11 cellular contexts compared by ENCODE assay signal in the genomic region with DNA sequence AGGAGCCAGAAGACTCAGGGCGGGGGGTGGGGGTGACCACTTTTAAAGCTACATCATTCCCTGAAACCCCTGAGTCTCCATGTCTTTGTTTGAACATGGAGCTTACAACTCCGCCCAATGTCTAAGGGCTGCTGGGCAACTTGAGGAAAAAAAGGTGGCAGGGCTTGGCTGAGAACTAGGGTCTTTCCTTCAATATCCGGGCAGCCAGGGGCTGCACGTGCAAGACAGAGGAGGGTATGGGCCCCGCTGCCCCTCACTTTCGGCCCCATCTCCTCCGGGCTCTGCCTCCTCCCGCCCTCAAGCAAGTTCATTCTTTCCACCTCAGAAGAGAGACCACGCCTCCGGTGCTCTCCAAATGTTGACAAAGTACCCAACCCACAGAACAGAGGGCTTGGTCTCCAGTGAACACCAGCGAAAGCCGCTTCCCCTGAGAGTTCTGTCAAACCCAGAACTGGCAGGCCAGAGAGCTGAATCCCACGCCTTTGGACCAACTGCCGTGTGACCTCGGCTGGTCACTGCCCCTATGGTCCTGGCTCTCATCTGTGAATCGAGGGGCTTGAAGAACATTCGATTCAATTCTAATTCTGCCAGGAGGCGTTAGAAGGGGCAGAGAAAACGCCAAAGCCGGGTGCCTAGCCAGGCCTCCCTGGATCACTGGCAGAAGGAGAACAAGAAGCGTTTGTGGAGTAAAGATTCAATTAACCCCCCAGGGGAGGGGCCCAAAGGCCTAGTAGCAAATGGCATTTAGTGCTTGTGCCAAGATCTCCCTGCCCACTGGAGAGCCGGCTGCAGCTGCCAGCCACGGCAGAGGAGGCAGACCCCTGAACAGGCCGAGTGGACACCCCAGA. TPM values are rescaled to one million over a fixed set of nuclear protein-coding genes. Genes with fewer than 3 reads are reported as not detected.
DNase-seq lines count a peak whose midpoint lies in the region; ATAC-seq, FAIRE-seq and TF ChIP-seq lines count a peak whose summit lies in the region.
"Had no signal": no experiment of that assay in that cellular context is flagged by ENCODE, and none has a peak within 500 bp of the region (broad histone marks: within the 10 kb centered on the region; RNA-seq: fewer than 3 reads in every experiment).

No MANE protein-coding gene starts in this region.

- no peak for TF ChIP-seq CTCF in foreskin fibroblast (IDR thresholded peaks at IDR 0.05; ENCODE audit: low read depth, low read length)

- H3K4me3 ChIP-seq in neuronal stem cell (ENCODE audit: low read length in 2 of 2) (no peak overlapping the region), foreskin fibroblast (ENCODE audit: low read depth in 1 of 2, low read length in 2 of 2) (no peak overlapping the region)
- H3K4me3 ChIP-seq: K562 had no signal

- DNase-seq in CD1c-positive myeloid dendritic cell (ENCODE audit: extremely low spot score) = peak; percentile 57
- DNase-seq in COLO668 (lab: John Stamatoyannopoulos, UW; ENCODE audit: unreplicated experiment) = peak; percentile 34
- peak; percentile 40 for DNase-seq in activated naive CD8-positive, alpha-beta T cell treated with anti-CD3 and anti-CD28 coated beads, Interleukin-2, amount 50 U/mL, for 24 hours
- no peak for DNase-seq in neuronal stem cell (ENCODE audit: low spot score)
- DNase-seq in foreskin fibroblast = no peak
- no peak for DNase-seq in NCI-H524 (lab: John Stamatoyannopoulos, UW)
- DNase-seq in H54 (ENCODE audit: insufficient read length, low spot score) = no peak
- DNase-seq: activated B cell treated with CpG ODN at 0.5 μM for 24 hours, OCI-M1 had no signal

- peak overlapping the region; percentile 4 for H3K18ac ChIP-seq in neuronal stem cell (ENCODE audit: low read length)

- no peaks in the 10 kb centered on the region for H3K79me1 ChIP-seq in neuronal stem cell (ENCODE audit: low read depth, low read length)

- H4K8ac ChIP-seq in neuronal stem cell (ENCODE audit: low read depth, low read length) = no peak overlapping the region

- no peaks in the 10 kb centered on the region for H3K36me3 ChIP-seq in neuronal stem cell (replicated peaks in 1 of 2; ENCODE audit: control insufficient read depth in 2 of 2, insufficient read depth in 2 of 2, low read length in 2 of 2)

- H3K14ac ChIP-seq in neuronal stem cell (ENCODE audit: low read length) = no peak overlapping the region

- no peaks in the 10 kb centered on the region for H3K36me3 Mint-ChIP-seq in activated naive CD8-positive, alpha-beta T cell treated with anti-CD3 and anti-CD28 coated beads, Interleukin-2, amount 50 U/mL, for 24 hours (ENCODE audit: low read depth)

- no peak overlapping the region for H2AFZ ChIP-seq in neuronal stem cell (ENCODE audit: low read length)

- H3K4me3 Mint-ChIP-seq in activated naive CD8-positive, alpha-beta T cell treated with anti-CD3 and anti-CD28 coated beads, Interleukin-2, amount 50 U/mL, for 24 hours = peak overlapping the region; percentile 29

- H3K4me1 Mint-ChIP-seq in activated naive CD8-positive, alpha-beta T cell treated with anti-CD3 and anti-CD28 coated beads, Interleukin-2, amount 50 U/mL, for 24 hours = peaks cover 80% of the 10 kb centered on the region

- H2AK5ac ChIP-seq in neuronal stem cell (ENCODE audit: low read depth, low read length) = no peak overlapping the region

- H2BK12ac ChIP-seq in neuronal stem cell (ENCODE audit: low read length) = no peak overlapping the region

- no peak overlapping the region for H2BK5ac ChIP-seq in neuronal stem cell (ENCODE audit: low read length)

- no peaks in the 10 kb centered on the region for H3K9me3 Mint-ChIP-seq in activated naive CD8-positive, alpha-beta T cell treated with anti-CD3 and anti-CD28 coated beads, Interleukin-2, amount 50 U/mL, for 24 hours
- H3K9me3 Mint-ChIP-seq: activated B cell treated with CpG ODN at 0.5 μM for 24 hours had no signal

- no CpG with 5 or more reads among the region's 24 CpGs for WGBS in neuronal stem cell (ENCODE audit: extremely low coverage in 2 of 2, insufficient read length in 2 of 2, insufficient replicate concordance in 1 of 2), 2 donors

- H2BK120ac ChIP-seq in neuronal stem cell (ENCODE audit: low read depth, low read length) = no peak overlapping the region

- peak; percentile 50 for ATAC-seq in activated naive CD8-positive, alpha-beta T cell treated with anti-CD3 and anti-CD28 coated beads, Interleukin-2, amount 50 U/mL, for 24 hours

- peak overlapping the region; percentile 19 for H3K23ac ChIP-seq in neuronal stem cell (ENCODE audit: low read depth, low read length, poor library complexity)

- H3K9me3 ChIP-seq in neuronal stem cell (replicated peaks in 1 of 2; ENCODE audit: control insufficient read depth in 2 of 2, insufficient read depth in 1 of 2, low read depth in 1 of 2, low read length in 2 of 2) = no peaks in the 10 kb centered on the region

- no peak for FAIRE-seq in H54 (lab: Jason Lieb, UNC)
- FAIRE-seq: astrocyte had no signal

- H3K27ac Mint-ChIP-seq in activated naive CD8-positive, alpha-beta T cell treated with anti-CD3 and anti-CD28 coated beads, Interleukin-2, amount 50 U/mL, for 24 hours = peak overlapping the region; percentile 47
- H3K27ac Mint-ChIP-seq: activated B cell treated with CpG ODN at 0.5 μM for 24 hours had no signal

- H2BK15ac ChIP-seq in neuronal stem cell (ENCODE audit: low read length) = no peak overlapping the region

- H3K27ac ChIP-seq in neuronal stem cell (replicated peaks; ENCODE audit: low read length) = no peak overlapping the region

- TF ChIP-seq POLR2A in H54 (IDR thresholded peaks at IDR 0.05; ENCODE audit: low read depth, low read length) = no peak

- H3K4me1 ChIP-seq in neuronal stem cell (ENCODE audit: control insufficient read depth in 2 of 2, insufficient read depth in 1 of 2, low read depth in 1 of 2, low read length in 2 of 2) = peaks cover 51 to 67% of the 10 kb centered on the region in 2 donors

- H3K4ac ChIP-seq in neuronal stem cell (ENCODE audit: low read length) = no peak overlapping the region

- no peak overlapping the region for H4K91ac ChIP-seq in neuronal stem cell (ENCODE audit: low read depth, low read length, poor library complexity)

- H3K4me2 ChIP-seq in neuronal stem cell (ENCODE audit: insufficient read depth, low read length, poor library complexity, severe bottlenecking) = no peak overlapping the region

- H3K9ac ChIP-seq in neuronal stem cell (ENCODE audit: low read depth, low read length, poor library complexity) = no peak overlapping the region

- H3K27me3 ChIP-seq in neuronal stem cell (ENCODE audit: control insufficient read depth in 3 of 3, insufficient read depth in 3 of 3, low read depth in 1 of 3, low read length in 3 of 3) = peaks cover 0 to 12% (median 0%) of the 10 kb centered on the region in 3 experiments

- H3K27me3 Mint-ChIP-seq in activated naive CD8-positive, alpha-beta T cell treated with anti-CD3 and anti-CD28 coated beads, Interleukin-2, amount 50 U/mL, for 24 hours = peaks cover 44% of the 10 kb centered on the region

RNA-seq across cellular contexts. Expression of gene PDGFB, which starts 7.3 kb away (rescaled TPM):
- 2.6 TPM for polyA plus RNA-seq in neuronal stem cell (2013, experiment 1 of 2)
- polyA plus RNA-seq in neuronal stem cell (2013, experiment 2 of 2) = 2.8 TPM

Comparison
In these comparisons a context has a peak if more than half of its experiments do, and no peak if none do; other contexts are left out.
1. DNase-seq: peak in CD1c-positive myeloid dendritic cell (single experiment), COLO668 (single experiment) and activated naive CD8-positive, alpha-beta T cell treated with anti-CD3 and anti-CD28 coated beads, Interleukin-2, amount 50 U/mL, for 24 hours (single experiment); none in neuronal stem cell (single experiment), foreskin fibroblast (0 of 2), NCI-H524 (0 of 2) and H54 (single experiment).